ENCODE assay signal across 9 cellular contexts in the genomic region with DNA sequence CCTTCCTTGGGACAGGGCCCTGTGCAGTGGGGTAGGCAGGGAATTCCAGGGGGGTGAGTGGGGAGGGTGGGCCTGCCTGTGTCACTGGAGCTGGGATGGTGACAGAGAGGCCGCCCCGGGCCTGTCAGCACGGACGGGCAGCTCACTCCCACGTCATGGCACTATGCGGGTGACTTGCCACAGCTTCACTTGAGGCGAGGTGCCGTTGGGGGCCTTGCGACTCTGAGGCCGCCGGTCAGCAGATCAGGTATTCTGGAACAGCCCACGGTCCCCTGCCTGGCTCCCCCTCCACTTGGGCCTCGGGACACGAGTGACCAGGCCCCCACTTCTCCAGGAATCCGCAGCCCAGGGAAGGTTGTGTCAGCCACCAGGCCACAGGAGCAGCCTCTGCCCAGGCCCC. TPM values are rescaled to one million over a fixed set of nuclear protein-coding genes. Genes with fewer than 3 reads are reported as not detected.
DNase-seq lines count a peak whose midpoint lies in the region; ATAC-seq and TF ChIP-seq lines count a peak whose summit lies in the region.
"Had no signal": no experiment of that assay in that cellular context is flagged by ENCODE, and none has a peak within 500 bp of the region (broad histone marks: within the 10 kb centered on the region; RNA-seq: fewer than 3 reads in every experiment).

No MANE protein-coding gene starts in this region.

- peaks cover 0 to 3% of the 10 kb centered on the region in 2 donors for H3K27me3 Mint-ChIP-seq in CD4-positive, alpha-beta memory T cell

- H3K27ac Mint-ChIP-seq in CD4-positive, alpha-beta memory T cell, result peak overlapping the region in 1 of 7 donors; percentile 81

- peaks cover 6 to 34% (median 22%) of the 10 kb centered on the region in 4 donors for H3K4me1 Mint-ChIP-seq in CD4-positive, alpha-beta memory T cell

- no peaks in the 10 kb centered on the region for H3K9me3 ChIP-seq in WERI-Rb-1 (ENCODE audit: severe bottlenecking)
- no peaks in the 10 kb centered on the region for H3K9me3 ChIP-seq in CD4-positive, alpha-beta memory T cell (ENCODE audit: control insufficient read depth in 1 of 2, low read length in 2 of 2)

- no peaks in the 10 kb centered on the region for H3K27me3 ChIP-seq in WERI-Rb-1 (ENCODE audit: insufficient read depth, low read depth, severe bottlenecking)
- H3K27me3 ChIP-seq in CD4-positive, alpha-beta memory T cell (ENCODE audit: insufficient read depth, low read length), result no peaks in the 10 kb centered on the region

- H3K27ac ChIP-seq in WERI-Rb-1, result peak overlapping the region; percentile 66
- H3K27ac ChIP-seq in temporal lobe (ENCODE audit: low read depth, low read length), result peak overlapping the region; percentile 93
- H3K27ac ChIP-seq in CD4-positive, alpha-beta memory T cell (ENCODE audit: low read depth, low read length), result no peak overlapping the region

- H3K4me3 Mint-ChIP-seq in CD4-positive, alpha-beta memory T cell, result peak overlapping the region in 1 of 8 donors; percentile 20

- no peak for TF ChIP-seq CTCF in WERI-Rb-1 (IDR thresholded peaks at IDR 0.05; ENCODE audit: low read depth, low read length)

- CTCF ChIA-PET in CD4-positive, alpha-beta memory T cell (lab: Charles Lee; ENCODE audit: partially characterized antibody), result interaction anchor here (1.0 to 5.3 kb wide), 3 partner anchors 19 to 31 kb away, joined by 4 to 364 read pairs (median 31); a partner anchor contains a TSS

- ATAC-seq in left lobe of liver, result peak; percentile 0
- no peak for ATAC-seq in GM18873 (IDR thresholded peaks at IDR 0.05; ENCODE audit: low FRiP score, unreplicated experiment)

- H3K36me3 Mint-ChIP-seq in CD4-positive, alpha-beta memory T cell, result peaks cover 4 to 6% of the 10 kb centered on the region in 2 donors
- H3K36me3 Mint-ChIP-seq: memory B cell had no signal

- H3K4me1 ChIP-seq in CD4-positive, alpha-beta memory T cell (ENCODE audit: insufficient read depth, low read length), result peaks cover 53% of the 10 kb centered on the region

- DNase-seq in WERI-Rb-1 (no peak), left lobe of liver (ENCODE audit: low spot score) (no peak), NCI-H1417 treated with DMSO at 0.1 percent for 48 hours (lab: John Stamatoyannopoulos, UW) (no peak)
- no peak for DNase-seq in CD4-positive, alpha-beta memory T cell
- DNase-seq: Kasumi-1; stimulated activated CD4-positive, alpha-beta T cell treated with anti-CD3 and anti-CD28 coated beads, Interleukin-1b, Interleukin-23, amount 100 ng/mL, for 48 hours had no signal

- peaks cover 17% of the 10 kb centered on the region for H3K36me3 ChIP-seq in WERI-Rb-1
- H3K36me3 ChIP-seq in CD4-positive, alpha-beta memory T cell (ENCODE audit: insufficient read depth, low read length), result no peaks in the 10 kb centered on the region

- H3K9me3 Mint-ChIP-seq in CD4-positive, alpha-beta memory T cell, result peaks cover 0 to 2% (median 0%) of the 10 kb centered on the region in 8 donors
- H3K9me3 Mint-ChIP-seq: memory B cell had no signal

- H3K4me3 ChIP-seq in WERI-Rb-1 (ENCODE audit: low read depth, low read length), result no peak overlapping the region
- no peak overlapping the region for H3K4me3 ChIP-seq in CD4-positive, alpha-beta memory T cell (ENCODE audit: low read length in 2 of 2)

- intact Hi-C loops in CD4-positive, alpha-beta memory T cell (cut with micrococcal nuclease), result loop anchor here (10.0 kb wide), 1 partner anchor 451 kb away; a partner anchor contains a TSS

- POLR2A ChIA-PET in CD4-positive, alpha-beta memory T cell (lab: Charles Lee; ENCODE audit: partially characterized antibody), result interaction anchor here (2.1 to 10.1 kb wide), 4 partner anchors 19 to 216 kb away, joined by 9 to 650 read pairs (median 32); a partner anchor contains a TSS

RNA-seq across cellular contexts. Expression of a gene that starts 2.9 kb away (rescaled TPM):
- total RNA-seq in left lobe of liver, result 51.7 TPM
- total RNA-seq in temporal lobe, result 22.6 TPM
- total RNA-seq in CD4-positive, alpha-beta memory T cell, result 10 to 100 TPM; 30.3 to 34.0 TPM
- polyA plus RNA-seq in CD4-positive, alpha-beta memory T cell, result 1 to 10 TPM in 1 of 2 donors, under 1 TPM in 1; 0.75 to 6.1 TPM

RNA-seq across cellular contexts. Expression of a gene that starts 3.9 kb away (rescaled TPM):
- total RNA-seq in left lobe of liver (282 TPM), temporal lobe (27.5 TPM)
- 100 to 1,000 TPM; 105 to 108 TPM for total RNA-seq in CD4-positive, alpha-beta memory T cell
- polyA plus RNA-seq in CD4-positive, alpha-beta memory T cell, result 100 to 1,000 TPM; 133 to 243 TPM

RNA-seq across cellular contexts. Expression of a gene that starts 7.7 kb away (rescaled TPM):
- total RNA-seq in left lobe of liver, result 0.38 TPM
- 6.4 TPM for total RNA-seq in temporal lobe
- not detected for total RNA-seq in CD4-positive, alpha-beta memory T cell
- polyA plus RNA-seq in CD4-positive, alpha-beta memory T cell, result not detected

RNA-seq across cellular contexts. Expression of a gene that starts 23.7 kb away (rescaled TPM):
- total RNA-seq in left lobe of liver (125 TPM), temporal lobe (289 TPM)
- 100 to 1,000 TPM; 574 to 638 TPM for total RNA-seq in CD4-positive, alpha-beta memory T cell
- 100 to 1,000 TPM; 160 to 257 TPM for polyA plus RNA-seq in CD4-positive, alpha-beta memory T cell

RNA-seq across cellular contexts. Expression of a gene that starts 29.9 kb away (rescaled TPM):
- 48.0 TPM for total RNA-seq in left lobe of liver
- 8.9 TPM for total RNA-seq in temporal lobe
- 10 to 100 TPM; 50.5 to 54.2 TPM for total RNA-seq in CD4-positive, alpha-beta memory T cell
- polyA plus RNA-seq in CD4-positive, alpha-beta memory T cell, result 100 to 1,000 TPM in 1 of 2 donors, 10 to 100 TPM in 1; 57.2 to 114 TPM
